32 cellular contexts compared by ENCODE assay signal in genomic region chr1:234468580-234468979, GRCh38.
"Had no signal": no experiment of that assay in that cellular context is flagged by ENCODE, and none has a peak within 500 bp of the region (broad histone marks: within the 10 kb centered on the region; RNA-seq: fewer than 3 reads in every experiment).

No MANE protein-coding gene starts in this region.

- H3K27me3 ChIP-seq: cardiac muscle cell had no signal

- H3K4me2 ChIP-seq: KMS-11 had no signal

- FAIRE-seq: RCC 7860 had no signal

- H3K27ac ChIP-seq: cardiac muscle cell, KMS-11, RWPE1, VCaP had no signal

- ATAC-seq: activated naive CD8-positive, alpha-beta T cell treated with anti-CD3 and anti-CD28 coated beads, Interleukin-2, amount 50 U/mL, for 24 hours; activated T-cell treated with anti-CD3 and anti-CD28 coated beads, Interleukin-2, amount 50 U/mL, for 72 hours; PC-3; Right ventricle myocardium inferior; SK-N-SH treated with all-trans-retinoic acid at 6 μM for 48 hours had no signal

- H3K4me3 ChIP-seq: cardiac muscle cell had no signal

- DNase-seq: activated B cell treated with CpG ODN at 0.5 μM for 24 hours; activated CD4-positive, alpha-beta memory T cell treated with anti-CD3 and anti-CD28 coated beads for 36 hours; activated CD4-positive, alpha-beta T cell treated with anti-CD3 and anti-CD28 coated beads for 4 hours; activated CD4-positive, alpha-beta T cell treated with anti-CD3 and anti-CD28 coated beads, Interleukin-2, amount 50 U/mL, for 1 hour; activated CD4-positive, CD25-positive, alpha-beta regulatory T cell treated with anti-CD3 and anti-CD28 coated beads, Interleukin-2, amount 50 U/mL, for 72 hours; activated gamma-delta T cell; activated naive CD4-positive, alpha-beta T cell treated with anti-CD3 and anti-CD28 coated beads for 36 hours; activated naive CD8-positive, alpha-beta T cell treated with anti-CD3 and anti-CD28 coated beads, Interleukin-2, amount 50 U/mL, for 24 hours; activated T-cell treated with anti-CD3 and anti-CD28 coated beads, Interleukin-2, amount 50 U/mL, for 1 hour; activated T-cell treated with anti-CD3 and anti-CD28 coated beads, Interleukin-2, amount 50 U/mL, for 72 hours; anterior cingulate cortex; MM.1S; MV-4-11; NCI-H1092; NCI-H1694 treated with DMSO at 0.1 percent for 48 hours; NCI-H2029; NCI-H345; NCI-H524 treated with DMSO at 0.1 percent for 48 hours; NK-92 treated with Interleukin-12 subunit alpha and Interleukin-12 subunit beta, amount 100 ng/mL, for 24 hours; PC-3; SIG-M5; SW 1271; T-helper 1 cell; T-helper 2 cell; T-helper 9 cell had no signal

- H3K9ac ChIP-seq: KMS-11 had no signal
